Comparison of ENCODE assay signal across 36 cellular contexts in the genomic region with DNA sequence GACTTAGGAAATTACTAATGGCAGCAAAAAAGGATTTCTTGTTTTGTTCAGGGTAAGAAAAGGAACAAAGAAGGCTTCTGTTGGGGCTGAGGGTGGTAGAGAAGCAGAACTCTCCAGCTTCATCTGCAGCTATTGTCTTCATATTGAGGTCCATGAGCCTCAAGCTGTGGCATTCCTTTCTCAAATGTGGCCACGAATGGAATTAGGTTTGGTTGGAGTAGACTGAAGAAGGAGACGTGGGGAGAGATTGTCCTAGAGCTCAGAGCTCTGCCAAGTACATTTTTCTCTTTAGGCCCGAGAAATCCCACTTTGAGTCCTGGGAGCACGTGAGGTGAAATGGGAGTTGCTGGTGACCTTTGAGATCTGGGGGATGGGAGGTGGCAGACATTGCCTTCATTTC. TPM values are rescaled to one million over a fixed set of nuclear protein-coding genes. Genes with fewer than 3 reads are reported as not detected.
"Had no signal": no experiment of that assay in that cellular context is flagged by ENCODE, and none has a peak within 500 bp of the region (broad histone marks: within the 10 kb centered on the region; RNA-seq: fewer than 3 reads in every experiment).

No MANE protein-coding gene starts in this region.

- H3K27ac ChIP-seq: ovary, parathyroid adenoma, right lobe of liver, sigmoid colon, skin epidermis, spleen, suprapubic skin, testis, tibial artery, transverse colon, upper lobe of right lung, uterus had no signal

- DNase-seq: naive B cell; naive thymus-derived CD8-positive, alpha-beta T cell; nephron progenitor cell; occipital lobe; ovary; posterior cingulate gyrus; retina; right cardiac atrium; right lobe of liver; sigmoid colon; spleen; stimulated activated CD4-positive, alpha-beta T cell treated with anti-CD3 and anti-CD28 coated beads, Interleukin-12 subunit alpha, Interleukin-12 subunit beta, amount 100 ng/mL, for 4 hours; stimulated activated CD4-positive, alpha-beta T cell treated with anti-CD3 and anti-CD28 coated beads, Interleukin-1b, Interleukin-23, amount 100 ng/mL, for 48 hours; stimulated activated CD4-positive, alpha-beta T cell treated with anti-CD3 and anti-CD28 coated beads, Interleukin-4, amount 100 ng/mL, for 1 hour; stimulated activated CD4-positive, alpha-beta T cell treated with anti-CD3 and anti-CD28 coated beads, Interleukin-4, amount 100 ng/mL, for 4 hours; stimulated activated CD8-positive, alpha-beta memory T cell treated with anti-CD3 and anti-CD28 coated beads, Interleukin-4, amount 100 ng/mL, for 48 hours; stimulated activated naive CD4-positive, alpha-beta T cell; stimulated activated naive CD8-positive, alpha-beta T cell treated with anti-CD3 and anti-CD28 coated beads, Interleukin-15, amount 100 ng/mL, for 72 hours; stimulated activated naive CD8-positive, alpha-beta T cell treated with anti-CD3 and anti-CD28 coated beads, Interleukin-15, Interleukin-2, amounts not matched to agents 100 U/mL and 50 U/mL, for 24 hours; substantia nigra; testis; tibial artery; transverse colon; upper lobe of right lung; uterus had no signal

- H3K9me3 ChIP-seq: ovary, right lobe of liver, sigmoid colon, spleen, suprapubic skin, testis, tibial artery, transverse colon, upper lobe of right lung, uterus had no signal

- H3K4me3 ChIP-seq: ovary, right lobe of liver, sigmoid colon, skin epidermis, smooth muscle cell, spleen, suprapubic skin, testis, tibial artery, transverse colon, upper lobe of right lung, uterus had no signal

- H3K27me3 ChIP-seq: ovary, testis, uterus had no signal

- H3K4me1 ChIP-seq: parathyroid adenoma, right lobe of liver, sigmoid colon, spleen, suprapubic skin, testis, tibial artery, transverse colon, upper lobe of right lung, uterus had no signal

- ATAC-seq: naive thymus-derived CD8-positive, alpha-beta T cell; natural killer cell treated with Interleukin-12 subunit alpha and Interleukin-12 subunit beta and Interleukin-15 and Interleukin-18, amount 100 ng/mL, for 72 hours; right cardiac atrium; right lobe of liver; stimulated activated memory B cell treated with anti-CD40 and anti-IgM and Interleukin-4, amounts not matched to agents 10 μg/mL and 1 μg/mL and 100 μg/mL, for 72 hours; stimulated activated naive CD8-positive, alpha-beta T cell treated with anti-CD3 and anti-CD28 coated beads, Interleukin-15, amount 100 ng/mL, for 72 hours; stimulated activated naive CD8-positive, alpha-beta T cell treated with anti-CD3 and anti-CD28 coated beads, Interleukin-15, Interleukin-2, amounts not matched to agents 100 U/mL and 50 U/mL, for 24 hours; upper lobe of right lung had no signal

- H3K36me3 ChIP-seq: ovary, right lobe of liver, sigmoid colon, spleen, suprapubic skin, tibial artery, transverse colon, upper lobe of right lung, uterus had no signal

RNA-seq across cellular contexts. Expression of a gene that starts 25.8 kb away (rescaled TPM):
- total RNA-seq: naive thymus-derived CD8-positive, alpha-beta T cell; natural killer cell treated with Interleukin-12 subunit alpha and Interleukin-12 subunit beta and Interleukin-15 and Interleukin-18, amount 100 ng/mL, for 72 hours; neural crest cell; occipital lobe; osteoblast; ovary; progenitor cell of endocrine pancreas; pulmonary artery endothelial cell; right cardiac atrium; right lobe of liver; sigmoid colon; smooth muscle cell; spleen; suprapubic skin; transverse colon; upper lobe of right lung; uterus had no signal
- polyA plus RNA-seq: naive thymus-derived CD8-positive, alpha-beta T cell; ovary; right cardiac atrium; sigmoid colon; smooth muscle cell; urinary bladder had no signal

RNA-seq across cellular contexts. Expression of a gene that starts 41.0 kb away (rescaled TPM):
- total RNA-seq: naive thymus-derived CD8-positive, alpha-beta T cell; natural killer cell treated with Interleukin-12 subunit alpha and Interleukin-12 subunit beta and Interleukin-15 and Interleukin-18, amount 100 ng/mL, for 72 hours; pulmonary artery endothelial cell; right lobe of liver; smooth muscle cell; spleen; suprapubic skin; upper lobe of right lung had no signal
- polyA plus RNA-seq: smooth muscle cell, spleen had no signal
